In the genomic region with DNA sequence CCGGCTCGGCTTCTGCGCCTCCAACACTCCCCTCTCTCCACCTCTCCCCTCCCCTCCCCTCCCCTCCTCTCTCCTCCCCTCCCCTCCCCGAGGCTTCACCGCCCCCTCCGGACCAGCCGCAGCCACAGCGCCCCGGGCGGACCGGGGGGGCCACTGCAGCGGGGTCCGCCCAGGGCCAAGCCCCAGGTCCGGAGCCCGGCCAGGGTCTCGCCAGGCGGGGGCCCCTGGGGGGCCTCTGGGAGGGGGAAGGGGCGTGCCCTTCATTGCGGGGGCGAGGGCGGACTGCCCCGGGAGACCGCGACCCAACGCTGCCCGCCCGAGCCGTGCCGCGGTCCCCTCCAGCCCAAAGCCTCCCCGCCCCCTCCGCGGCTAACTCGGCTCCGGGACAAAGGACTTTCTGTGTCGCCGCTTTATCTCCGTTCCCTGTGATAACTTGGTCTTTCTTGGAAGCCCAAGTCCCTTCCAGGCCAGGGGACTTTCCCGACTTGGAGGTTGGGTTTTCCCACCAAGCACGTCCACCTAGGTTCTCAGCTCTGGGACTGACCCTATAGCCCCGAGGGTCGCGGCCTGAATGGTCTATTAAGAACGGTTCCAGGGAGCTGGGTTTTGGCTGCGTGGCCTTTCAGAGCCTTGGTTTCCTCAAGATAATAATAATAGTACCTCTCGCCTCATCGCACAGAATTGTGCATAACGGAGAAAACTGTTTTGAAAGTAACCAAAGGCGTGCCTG, we compare ENCODE assay signal across 8 cellular contexts. TPM values are rescaled to one million over a fixed set of nuclear protein-coding genes. Genes with fewer than 3 reads are reported as not detected.
DNase-seq lines count a peak whose midpoint lies in the region; TF ChIP-seq lines count a peak whose summit lies in the region.

A gene (minus strand): TSS at position 29 of the 730 bp plus-strand sequence. CDS start 97 bp downstream, outside the sequence.

- H3K36me3 ChIP-seq in right atrium auricular region (peaks cover 11% of the 10 kb centered on the region), rectal smooth muscle tissue (ENCODE audit: control insufficient read depth, insufficient read depth, low read length) (no peaks in the 10 kb centered on the region), vagina (peaks cover 0 to 17% of the 10 kb centered on the region in 2 donors)

- DNase-seq in ELR (ENCODE audit: low read depth) (peak; percentile 88), HFF-Myc (ENCODE audit: extremely low read depth, low read depth) (peak; percentile 32), NCI-H128 (lab: John Stamatoyannopoulos, UW; ENCODE audit: unreplicated experiment) (peak; percentile 79), T-helper 2 cell (peak; percentile 65 to 90 (median 79)), amygdala (lab: John Stamatoyannopoulos, UW) (peak in 55 of 56 donors; percentile 34 to 93 (median 82)), right atrium auricular region (ENCODE audit: low spot score) (peak; percentile 80), vagina (ENCODE audit: extremely low spot score in 2 of 2) (no peak)

- H3K4me3 ChIP-seq in HFF-Myc (replicated peaks; ENCODE audit: low read depth, low read length): peak within 1 kb of the TSS; percentile 83
- peak within 1 kb of the TSS; percentile 86 to 99 for H3K4me3 ChIP-seq in right atrium auricular region
- H3K4me3 ChIP-seq in rectal smooth muscle tissue (ENCODE audit: low read length): peak within 1 kb of the TSS; percentile 93
- H3K4me3 ChIP-seq in vagina: peak within 1 kb of the TSS; percentile 84 to 97

- H3K4me1 ChIP-seq in right atrium auricular region (peaks cover 0 to 39% of the 10 kb centered on the region in 2 donors), rectal smooth muscle tissue (ENCODE audit: control insufficient read depth, insufficient read depth, low read length) (peaks cover 2% of the 10 kb centered on the region), vagina (peaks cover 32% of the 10 kb centered on the region)

- no peaks in the 10 kb centered on the region for H3K27me3 ChIP-seq in right atrium auricular region
- H3K27me3 ChIP-seq in rectal smooth muscle tissue (ENCODE audit: control insufficient read depth, insufficient read depth, low read length): no peaks in the 10 kb centered on the region
- H3K27me3 ChIP-seq in vagina: no peaks in the 10 kb centered on the region

- intact Hi-C loops in vagina (cut with DNase I): no loop called here

- H3K9me3 ChIP-seq in right atrium auricular region (no peaks in the 10 kb centered on the region), vagina (no peaks in the 10 kb centered on the region)

- H3K9ac ChIP-seq in rectal smooth muscle tissue (ENCODE audit: low read length): peak within 1 kb of the TSS; percentile 29

- H3K27ac ChIP-seq in right atrium auricular region (peak within 1 kb of the TSS; percentile 96 to 97), rectal smooth muscle tissue (ENCODE audit: low read depth, low read length) (peak within 1 kb of the TSS; percentile 77), vagina (peak within 1 kb of the TSS; percentile 95)

- peak in 1 of 2 donors; percentile 4 for TF ChIP-seq POLR2A in vagina (IDR thresholded peaks at IDR 0.05)

- TF ChIP-seq CTCF in HFF-Myc (IDR thresholded peaks at IDR 0.05; ENCODE audit: low read depth, low read length, missing control alignments): peak; percentile 37
- peak; percentile 61 to 64 for TF ChIP-seq CTCF in right atrium auricular region (IDR thresholded peaks at IDR 0.05)
- TF ChIP-seq CTCF in vagina (IDR thresholded peaks at IDR 0.05): peak in 1 of 3 experiments; percentile 35

RNA-seq across cellular contexts. Expression of the gene that starts here (rescaled TPM):
- total RNA-seq in right atrium auricular region (10 to 100 TPM; 14.6 to 25.9 TPM), vagina (27.0 TPM)

Comparison
In these comparisons a context has a peak if more than half of its experiments do, and no peak if none do; other contexts are left out.
1. DNase-seq: peak in ELR (single experiment), HFF-Myc (single experiment), NCI-H128 (single experiment), T-helper 2 cell (5 of 5), amygdala (55 of 56) and right atrium auricular region (single experiment); none in vagina (0 of 2).
2. Peak in every context shown above with its lines, with median percentiles within 50 percentile points of each other: H3K4me3 ChIP-seq and H3K27ac ChIP-seq.